In genomic region chr1:36888811-36889477, GRCh38 we compare ENCODE assay signal across 21 cellular contexts.
"Had no signal": no experiment of that assay in that cellular context is flagged by ENCODE, and none has a peak within 500 bp of the region (broad histone marks: within the 10 kb centered on the region; RNA-seq: fewer than 3 reads in every experiment).

No MANE protein-coding gene starts in this region.

- ATAC-seq: activated naive CD8-positive, alpha-beta T cell treated with anti-CD3 and anti-CD28 coated beads, Interleukin-2, amount 50 U/mL, for 24 hours; activated T-helper 17 cell treated with anti-CD3 and anti-CD28 coated beads, Interleukin-2, amount 50 U/mL, for 72 hours; stimulated activated memory B cell treated with anti-CD40 and anti-IgM and Interleukin-4, amounts not matched to agents 10 μg/mL and 1 μg/mL and 100 μg/mL, for 72 hours; upper lobe of right lung had no signal

- H3K4me3 ChIP-seq: colonic mucosa, left ventricle myocardium inferior, sigmoid colon, thoracic aorta, upper lobe of right lung had no signal

- H3K36me3 Mint-ChIP-seq: naive B cell; stimulated activated memory B cell treated with anti-CD40 and anti-IgM and Interleukin-4, amounts not matched to agents 10 μg/mL and 1 μg/mL and 100 μg/mL, for 72 hours had no signal

- DNase-seq: activated CD4-positive, alpha-beta T cell treated with anti-CD3 and anti-CD28 coated beads, Interleukin-2, amount 10 ng/mL, durations not matched to agents 24 days and 14 days; activated naive CD4-positive, alpha-beta T cell; activated naive CD8-positive, alpha-beta T cell treated with anti-CD3 and anti-CD28 coated beads, Interleukin-2, amount 50 U/mL, for 24 hours; activated T-cell treated with anti-CD3 and anti-CD28 coated beads, Interleukin-2, amount 50 U/mL, for 1 hour; anterior cingulate cortex; erythroblast; left ventricle myocardium inferior; naive B cell; sigmoid colon; stimulated activated CD4-positive, alpha-beta T cell treated with anti-CD3 and anti-CD28 coated beads, Interleukin-4, amount 100 ng/mL, for 4 hours; T1000; upper lobe of right lung had no signal

- H2AFZ ChIP-seq: parathyroid adenoma had no signal

- H3K9ac ChIP-seq: parathyroid adenoma had no signal

- FAIRE-seq: endometrium, frontal cortex had no signal

- H3K27me3 Mint-ChIP-seq: activated CD4-positive, alpha-beta T cell treated with anti-CD3 and anti-CD28 coated beads, Interleukin-2, amount 10 ng/mL, durations not matched to agents 24 days and 14 days had no signal

- H3K4me1 Mint-ChIP-seq: activated CD4-positive, alpha-beta T cell treated with anti-CD3 and anti-CD28 coated beads, Interleukin-2, amount 10 ng/mL, durations not matched to agents 24 days and 14 days; activated naive CD8-positive, alpha-beta T cell treated with anti-CD3 and anti-CD28 coated beads, Interleukin-2, amount 50 U/mL, for 24 hours; activated T-helper 17 cell treated with anti-CD3 and anti-CD28 coated beads, Interleukin-2, amount 50 U/mL, for 72 hours; central memory CD8-positive, alpha-beta T cell; naive B cell; stimulated activated memory B cell treated with anti-CD40 and anti-IgM and Interleukin-4, amounts not matched to agents 10 μg/mL and 1 μg/mL and 100 μg/mL, for 72 hours had no signal

- H3K9me3 Mint-ChIP-seq: activated CD4-positive, alpha-beta T cell treated with anti-CD3 and anti-CD28 coated beads, Interleukin-2, amount 10 ng/mL, durations not matched to agents 24 days and 14 days; activated naive CD8-positive, alpha-beta T cell treated with anti-CD3 and anti-CD28 coated beads, Interleukin-2, amount 50 U/mL, for 24 hours; activated T-helper 17 cell treated with anti-CD3 and anti-CD28 coated beads, Interleukin-2, amount 50 U/mL, for 72 hours; brain; central memory CD8-positive, alpha-beta T cell; stimulated activated memory B cell treated with anti-CD40 and anti-IgM and Interleukin-4, amounts not matched to agents 10 μg/mL and 1 μg/mL and 100 μg/mL, for 72 hours had no signal

- H3K9me3 ChIP-seq: colonic mucosa, left ventricle myocardium inferior, sigmoid colon, thoracic aorta, upper lobe of right lung had no signal

- H3K27ac Mint-ChIP-seq: activated CD4-positive, alpha-beta T cell treated with anti-CD3 and anti-CD28 coated beads, Interleukin-2, amount 10 ng/mL, durations not matched to agents 24 days and 14 days; activated naive CD8-positive, alpha-beta T cell treated with anti-CD3 and anti-CD28 coated beads, Interleukin-2, amount 50 U/mL, for 24 hours; activated T-helper 17 cell treated with anti-CD3 and anti-CD28 coated beads, Interleukin-2, amount 50 U/mL, for 72 hours; brain; naive B cell; stimulated activated memory B cell treated with anti-CD40 and anti-IgM and Interleukin-4, amounts not matched to agents 10 μg/mL and 1 μg/mL and 100 μg/mL, for 72 hours had no signal

- H3K27me3 ChIP-seq: colonic mucosa, upper lobe of right lung had no signal

- H3K36me3 ChIP-seq: colonic mucosa, left ventricle myocardium inferior, sigmoid colon, thoracic aorta, upper lobe of right lung had no signal

- H3K79me2 ChIP-seq: parathyroid adenoma had no signal

- H3K4me1 ChIP-seq: colonic mucosa, left ventricle myocardium inferior, parathyroid adenoma, sigmoid colon, upper lobe of right lung had no signal

- H3K27ac ChIP-seq: colonic mucosa, left ventricle myocardium inferior, parathyroid adenoma, sigmoid colon, thoracic aorta, upper lobe of right lung had no signal

- H3K4me3 Mint-ChIP-seq: activated CD4-positive, alpha-beta T cell treated with anti-CD3 and anti-CD28 coated beads, Interleukin-2, amount 10 ng/mL, durations not matched to agents 24 days and 14 days; activated naive CD8-positive, alpha-beta T cell treated with anti-CD3 and anti-CD28 coated beads, Interleukin-2, amount 50 U/mL, for 24 hours; activated T-helper 17 cell treated with anti-CD3 and anti-CD28 coated beads, Interleukin-2, amount 50 U/mL, for 72 hours; brain; central memory CD8-positive, alpha-beta T cell; naive B cell; stimulated activated memory B cell treated with anti-CD40 and anti-IgM and Interleukin-4, amounts not matched to agents 10 μg/mL and 1 μg/mL and 100 μg/mL, for 72 hours had no signal
